Comparison of ENCODE assay signal across 7 cellular contexts in the genomic region with DNA sequence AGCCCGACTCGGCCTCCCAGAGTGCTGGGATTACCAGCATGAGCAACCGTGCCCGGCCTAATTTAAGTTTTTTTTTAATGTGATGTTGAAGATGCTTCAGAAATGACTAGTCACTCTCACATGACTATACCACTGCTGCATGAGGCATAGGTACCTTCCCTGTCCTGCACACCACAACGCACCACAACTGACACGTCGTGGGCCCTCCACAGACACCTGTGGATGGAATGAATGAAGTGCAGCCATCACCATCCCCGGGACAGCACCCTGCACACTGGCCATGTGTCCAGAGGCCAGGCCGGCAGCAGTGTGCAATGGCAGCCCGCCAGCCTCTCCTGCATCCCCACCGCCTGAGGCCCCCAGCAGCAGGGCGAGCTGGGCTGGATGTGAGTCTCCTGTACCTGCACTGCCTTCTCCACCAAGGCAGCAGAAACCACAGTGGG. TPM values are rescaled to one million over a fixed set of nuclear protein-coding genes. Genes with fewer than 3 reads are reported as not detected.
DNase-seq lines count a peak whose midpoint lies in the region; ATAC-seq and TF ChIP-seq lines count a peak whose summit lies in the region.

No MANE protein-coding gene starts in this region.

- TF ChIP-seq POLR2A in Peyer's patch (IDR thresholded peaks at IDR 0.05): no peak

- peak overlapping the region in 2 of 4 donors; percentile 58 to 68 for H3K27ac ChIP-seq in Peyer's patch

- no peak overlapping the region for H3K4me3 ChIP-seq in Peyer's patch

- no peak for TF ChIP-seq CTCF in Peyer's patch (IDR thresholded peaks at IDR 0.05)

- no peaks in the 10 kb centered on the region for H3K9me3 ChIP-seq in Peyer's patch

- DNase-seq in Peyer's patch: peak in 2 of 3 donors; percentile 47
- DNase-seq in stimulated activated CD4-positive, alpha-beta T cell treated with anti-CD3 and anti-CD28 coated beads, Interleukin-2, amount 100 ng/mL, for 48 hours: peak; percentile 41 to 49
- no peak for DNase-seq in glomerular visceral epithelial cell (ENCODE audit: extremely low spot score)
- no peak for DNase-seq in HuH-7 (ENCODE audit: low spot score)
- DNase-seq in retina: no peak

- H3K4me1 ChIP-seq in Peyer's patch: peaks cover 2 to 18% (median 9%) of the 10 kb centered on the region in 4 donors

- peak; percentile 69 for ATAC-seq in GM19035 (IDR thresholded peaks at IDR 0.05; ENCODE audit: unreplicated experiment)
- ATAC-seq in HG02763 (IDR thresholded peaks at IDR 0.05; ENCODE audit: unreplicated experiment): peak; percentile 69

- peaks cover 0 to 51% (median 0%) of the 10 kb centered on the region in 3 donors for H3K36me3 ChIP-seq in Peyer's patch

- H3K27me3 ChIP-seq in Peyer's patch: no peaks in the 10 kb centered on the region

RNA-seq across cellular contexts. Expression of a gene that starts 55.1 kb away (rescaled TPM):
- 10 to 100 TPM; 63.9 to 79.2 (median 72.4) TPM for total RNA-seq in Peyer's patch

Comparison
In these comparisons a context has a peak if more than half of its experiments do, and no peak if none do; other contexts are left out.
1. DNase-seq: peak in Peyer's patch (2 of 3) and stimulated activated CD4-positive, alpha-beta T cell treated with anti-CD3 and anti-CD28 coated beads, Interleukin-2, amount 100 ng/mL, for 48 hours (2 of 2); none in glomerular visceral epithelial cell (single experiment), HuH-7 (single experiment) and retina (single experiment).